In the genomic region with DNA sequence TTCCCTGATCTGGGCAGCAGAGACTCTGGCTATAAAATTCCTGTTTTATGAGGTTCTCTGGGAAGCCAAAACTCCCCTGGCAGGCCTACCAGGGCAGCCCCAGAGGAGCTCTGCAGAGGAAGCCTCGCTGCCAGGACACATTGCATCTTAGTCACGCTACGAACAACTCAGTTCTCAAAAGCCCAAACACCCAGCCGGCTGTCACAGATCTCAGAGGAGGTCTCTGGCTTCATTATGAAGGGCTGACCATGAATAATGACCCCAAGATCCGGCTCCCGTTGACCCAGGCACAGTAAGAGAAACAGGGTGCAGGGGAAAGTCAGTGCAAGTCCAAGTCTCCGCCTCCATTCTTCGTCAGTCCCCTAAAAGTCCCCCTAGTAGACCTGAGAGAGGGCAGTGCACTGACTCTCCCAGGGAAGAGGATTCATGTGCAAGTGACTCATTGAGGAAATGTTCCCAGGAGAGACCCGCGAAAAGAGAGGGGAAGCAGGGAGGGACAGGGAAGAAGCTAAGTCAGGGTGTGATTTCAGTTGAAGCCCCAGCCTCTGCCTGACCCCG, we compare ENCODE assay signal across 15 cellular contexts.
DNase-seq lines count a peak whose midpoint lies in the region; ATAC-seq and TF ChIP-seq lines count a peak whose summit lies in the region.
"Had no signal": no experiment of that assay in that cellular context is flagged by ENCODE, and none has a peak within 500 bp of the region (broad histone marks: within the 10 kb centered on the region; RNA-seq: fewer than 3 reads in every experiment).

No MANE protein-coding gene starts in this region.

- no peaks in the 10 kb centered on the region for H3K4me1 ChIP-seq in left lung
- H3K4me1 ChIP-seq in thyroid gland = peaks cover 0 to 9% of the 10 kb centered on the region in 2 donors

- H3K9me3 ChIP-seq in left lung = no peaks in the 10 kb centered on the region
- no peaks in the 10 kb centered on the region for H3K9me3 ChIP-seq in thyroid gland

- 45 to 50% methylated on average over 11 of the region's 11 CpGs for WGBS in thyroid gland, 2 donors

- CTCF ChIA-PET in HEK293T (lab: Yijun Ruan, JAX) = interaction anchor here (1.9 kb wide), 1 partner anchor 12 kb away, joined by 6 read pairs; no protein-coding TSS in a partner anchor

- no peaks in the 10 kb centered on the region for H3K27me3 ChIP-seq in left lung
- no peaks in the 10 kb centered on the region for H3K27me3 ChIP-seq in thyroid gland
- no peaks in the 10 kb centered on the region for H3K27me3 ChIP-seq in H7 (ENCODE audit: control insufficient read depth, insufficient read depth, low read length)

- POLR2A ChIA-PET in HEK293T (lab: Yijun Ruan, JAX) = no interaction called here

- H3K27ac ChIP-seq in coronary artery (peak overlapping the region in 1 of 2 donors; percentile 75), left lung (no peak overlapping the region), thyroid gland (no peak overlapping the region)

- peak; percentile 48 for ATAC-seq in left lung
- ATAC-seq: activated CD4-positive, CD25-positive, alpha-beta regulatory T cell treated with anti-CD3 and anti-CD28 coated beads, Interleukin-2, amount 50 U/mL, for 24 hours had no signal

- H3K4me3 ChIP-seq in coronary artery = no peak overlapping the region
- no peak overlapping the region for H3K4me3 ChIP-seq in left lung
- no peak overlapping the region for H3K4me3 ChIP-seq in thyroid gland (replicated peaks in 1 of 3)
- no peak overlapping the region for H3K4me3 ChIP-seq in H7 (ENCODE audit: insufficient read depth, low read depth, low read length)

- no peak for TF ChIP-seq POLR2A in thyroid gland (IDR thresholded peaks at IDR 0.05)

- DNase-seq in HEK293T (ENCODE audit: extremely low spot score) (peak; percentile 2), coronary artery (ENCODE audit: low spot score) (peak; percentile 75), left lung (no peak), thyroid gland (peak; percentile 37 to 40), NK-92 (lab: John Stamatoyannopoulos, UW; ENCODE audit: unreplicated experiment) (no peak), H7 (no peak), GM20000 (ENCODE audit: low spot score) (no peak), HuH-7.5 (ENCODE audit: low spot score) (no peak)
- DNase-seq: activated naive CD4-positive, alpha-beta T cell treated with Interleukin-2 at 50 U/mL for 16 hours; DMS53; Kasumi-1; NCI-H345; SHP77 treated with DMSO at 0.1 percent for 48 hours; stimulated activated CD4-positive, alpha-beta T cell treated with anti-CD3 and anti-CD28 coated beads, Interleukin-2, amount 100 ng/mL, for 48 hours had no signal

- intact Hi-C loops in left lung (cut with DNase I) (no loop called here), thyroid gland (cut with DNase I) (no loop called here)

- TF ChIP-seq CTCF in coronary artery (IDR thresholded peaks at IDR 0.05) (no peak), left lung (IDR thresholded peaks at IDR 0.05) (no peak), thyroid gland (IDR thresholded peaks at IDR 0.05) (no peak), GM20000 (IDR thresholded peaks at IDR 0.05; ENCODE audit: extremely low read depth, missing control alignments) (no peak)

- H3K36me3 ChIP-seq in left lung (no peaks in the 10 kb centered on the region), thyroid gland (no peaks in the 10 kb centered on the region), H7 (replicated peaks; ENCODE audit: control insufficient read depth, insufficient read depth, low read length) (no peaks in the 10 kb centered on the region)

TF ChIP-seq in HEK293T, 16 proteins besides CTCF, POLR2A, EP300 and RAD21:
- TF ChIP-seq FOXK2 (IDR thresholded peaks at IDR 0.05) (no peak), NFRKB (IDR thresholded peaks at IDR 0.05) (no peak), ZNF384 (IDR thresholded peaks at IDR 0.05) (no peak), SP1 (IDR thresholded peaks at IDR 0.05) (no peak)

Comparison
In these comparisons a context has a peak if more than half of its experiments do, and no peak if none do; other contexts are left out.
1. DNase-seq: peak in HEK293T (single experiment), coronary artery (single experiment) and thyroid gland (2 of 2); none in left lung (0 of 2), NK-92 (single experiment), H7 (single experiment), GM20000 (single experiment) and HuH-7.5 (single experiment).